ENCODE assay signal across 8 cellular contexts in genomic region chr10:74151879-74152722, GRCh38. TPM values are rescaled to one million over a fixed set of nuclear protein-coding genes. Genes with fewer than 3 reads are reported as not detected.
DNase-seq lines count a peak whose midpoint lies in the region; ATAC-seq, FAIRE-seq and TF ChIP-seq lines count a peak whose summit lies in the region.

No MANE protein-coding gene starts in this region.

- H3K4me1 ChIP-seq in heart right ventricle = peaks cover 3 to 64% (median 48%) of the 10 kb centered on the region in 9 donors

- H3K9me3 ChIP-seq in heart right ventricle = no peaks in the 10 kb centered on the region

- in situ Hi-C loops in astrocyte of the cerebellum (cut with HindIII; ENCODE audit: low sequenced_read_pairs) = no loop called here

- no peak for DNase-seq in heart right ventricle
- no peak for DNase-seq in Right ventricle myocardium superior
- DNase-seq in astrocyte of the cerebellum (ENCODE audit: low read depth) = no peak
- no peak for DNase-seq in lower leg skin (ENCODE audit: low spot score in 2 of 2)
- DNase-seq in urothelium cell line (ENCODE audit: low spot score) = peak; percentile 5
- DNase-seq in activated CD4-positive, CD25-positive, alpha-beta regulatory T cell treated with anti-CD3 and anti-CD28 coated beads, Interleukin-2, amount 50 U/mL, for 72 hours = no peak
- no peak for DNase-seq in NK-92 treated with Interleukin-12 subunit alpha and Interleukin-12 subunit beta, amount 100 ng/mL, for 24 hours (lab: John Stamatoyannopoulos, UW)

- FAIRE-seq in urothelium cell line (lab: Jason Lieb, UNC) = no peak

- TF ChIP-seq CTCF in heart right ventricle (IDR thresholded peaks at IDR 0.05) (no peak), astrocyte of the cerebellum (IDR thresholded peaks at IDR 0.05; ENCODE audit: low read depth, low read length, missing control alignments) (no peak), lower leg skin (IDR thresholded peaks at IDR 0.05) (no peak)

- H3K36me3 ChIP-seq in heart right ventricle = peaks cover 0 to 10% (median 2%) of the 10 kb centered on the region in 9 donors

- H3K27me3 ChIP-seq in heart right ventricle = no peaks in the 10 kb centered on the region

- ATAC-seq in heart right ventricle (no peak), Right ventricle myocardium superior (ENCODE audit: poor library complexity) (no peak), esophagus mucosa (no peak)

- H3K27ac ChIP-seq in heart right ventricle = peak overlapping the region; percentile 62 to 93 (median 90)

- TF ChIP-seq POLR2A in lower leg skin (IDR thresholded peaks at IDR 0.05) = no peak

- peak overlapping the region; percentile 42 to 99 (median 76) for H3K4me3 ChIP-seq in heart right ventricle
- H3K4me3 ChIP-seq in astrocyte of the cerebellum (ENCODE audit: low read depth, low read length) = peak overlapping the region; percentile 95
- H3K4me3 ChIP-seq in lower leg skin (ENCODE audit: low read depth, poor library complexity, severe bottlenecking) = peak overlapping the region; percentile 90

- intact Hi-C loops in heart right ventricle (cut with DNase I) = loop anchor here in 4 of 10 donors (2.0 to 10.0 kb wide), 4 partner anchors 25 to 963 kb away; partner anchors contain the start of genes SAMD8 (in 2 of the 4) and KAT6B (in 1 of the 4)
- intact Hi-C loops in Right ventricle myocardium superior (cut with DNase I) = no loop called here
- intact Hi-C loops in lower leg skin (cut with DNase I; ENCODE audit: low total_unique reads) = no loop called here

- 17 to 26% methylated on average over 5 of the region's 5 CpGs for WGBS in heart right ventricle, 2 donors
- 17 to 19% methylated on average over 5 of the region's 5 CpGs for WGBS in lower leg skin, 2 donors

RNA-seq across cellular contexts. Expression of gene ADK, which starts 1.1 kb away (rescaled TPM):
- total RNA-seq in heart right ventricle (10 to 100 TPM; 25.5 to 50.0 (median 40.1) TPM), Right ventricle myocardium superior (40.6 TPM), lower leg skin (10 to 100 TPM; 42.3 to 46.3 (median 42.9) TPM), esophagus mucosa (50.8 TPM)
- 10 to 100 TPM; 13.0 to 38.8 TPM for polyA plus RNA-seq in heart right ventricle

RNA-seq across cellular contexts. Expression of gene AP3M1, which starts 1.5 kb away (rescaled TPM):
- 10 to 100 TPM; 23.8 to 33.2 (median 28.5) TPM for total RNA-seq in heart right ventricle
- 10 to 100 TPM in 1 of 2 donors, 1 to 10 TPM in 1; 6.6 to 14.7 TPM for polyA plus RNA-seq in heart right ventricle
- 27.6 TPM for total RNA-seq in Right ventricle myocardium superior
- total RNA-seq in lower leg skin = 10 to 100 TPM; 13.3 to 24.2 (median 15.5) TPM
- 22.6 TPM for total RNA-seq in esophagus mucosa
